23 cellular contexts compared by ENCODE assay signal in genomic region chr17:51733166-51733565, GRCh38.
"Had no signal": no experiment of that assay in that cellular context is flagged by ENCODE, and none has a peak within 500 bp of the region (broad histone marks: within the 10 kb centered on the region; RNA-seq: fewer than 3 reads in every experiment).

No MANE protein-coding gene starts in this region.

- H3K4me2 ChIP-seq: smooth muscle cell had no signal

- H3K27ac ChIP-seq: heart left ventricle, ovary, suprapubic skin, tibial nerve, upper lobe of right lung, vagina had no signal

- H3K27ac Mint-ChIP-seq: dendritic cell treated with granulocyte-macrophage colony-stimulating factor and Interleukin-4, amounts not matched to agents 40 ng/mL and 50 ng/mL, for 4 days; naive B cell; nephron progenitor cell had no signal

- H3K36me3 ChIP-seq: heart left ventricle, ovary, suprapubic skin, tibial nerve, upper lobe of right lung, vagina had no signal

- DNase-seq: erythroblast; heart left ventricle; hippocampal formation; left colon; left ventricle myocardium superior; mesenchymal stem cell; naive B cell; nephron progenitor cell; nucleus accumbens; ovary; right cardiac atrium; stimulated activated CD4-positive, alpha-beta T cell treated with anti-CD3 and anti-CD28 coated beads, Interleukin-2, amount 100 ng/mL, for 48 hours; stimulated activated naive CD4-positive, alpha-beta T cell treated with Interleukin-2 at 50 U/mL for 16 hours; upper lobe of right lung had no signal

- H3K4me3 Mint-ChIP-seq: dendritic cell treated with granulocyte-macrophage colony-stimulating factor and Interleukin-4, amounts not matched to agents 40 ng/mL and 50 ng/mL, for 4 days; naive B cell; nephron progenitor cell had no signal

- H3K36me3 Mint-ChIP-seq: naive B cell had no signal

- H3K9me3 Mint-ChIP-seq: dendritic cell treated with granulocyte-macrophage colony-stimulating factor and Interleukin-4, amounts not matched to agents 40 ng/mL and 50 ng/mL, for 4 days; nephron progenitor cell had no signal

- H3K4me1 ChIP-seq: heart left ventricle, suprapubic skin, upper lobe of right lung, vagina had no signal

- H3K27me3 ChIP-seq: ovary, suprapubic skin, tibial nerve, upper lobe of right lung, vagina had no signal

- H3K4me3 ChIP-seq: heart left ventricle, lung, ovary, smooth muscle cell, suprapubic skin, tibial nerve, upper lobe of right lung, vagina had no signal

- FAIRE-seq: colon, endothelial cell of umbilical vein, frontal cortex had no signal

- H3K9me3 ChIP-seq: ovary, suprapubic skin, tibial nerve, upper lobe of right lung, vagina had no signal

- ATAC-seq: heart left ventricle, left colon, left ventricle myocardium superior, right cardiac atrium, upper lobe of right lung had no signal
